21 cellular contexts compared by ENCODE assay signal in genomic region chr18:9924371-9924943, GRCh38. TPM values are rescaled to one million over a fixed set of nuclear protein-coding genes. Genes with fewer than 3 reads are reported as not detected.
DNase-seq lines count a peak whose midpoint lies in the region; FAIRE-seq and TF ChIP-seq lines count a peak whose summit lies in the region.
"Had no signal": no experiment of that assay in that cellular context is flagged by ENCODE, and none has a peak within 500 bp of the region (broad histone marks: within the 10 kb centered on the region; RNA-seq: fewer than 3 reads in every experiment).

No MANE protein-coding gene starts in this region.

- H3K4me2 ChIP-seq in mammary epithelial cell (ENCODE audit: insufficient read depth, low read depth, low read length) = peak overlapping the region; percentile 4
- peak overlapping the region; percentile 37 for H3K4me2 ChIP-seq in SU-DHL-6 (ENCODE audit: low read depth, low read length, poor library complexity, severe bottlenecking)
- peak overlapping the region; percentile 33 for H3K4me2 ChIP-seq in keratinocyte (ENCODE audit: control insufficient read depth, extremely low read depth, insufficient read depth, low read depth, low read length)

- in situ Hi-C loops in mammary epithelial cell (cut with MboI; ENCODE audit: low sequenced_read_pairs in 2 of 2) = loop anchor here (25.0 kb wide), 1 partner anchor 337 kb away; no protein-coding TSS in a partner anchor

- CTCF ChIA-PET in mammary epithelial cell (lab: Charles Lee; ENCODE audit: low non-redundant PET) = no interaction called here

- H4K20me1 ChIP-seq in mammary epithelial cell (ENCODE audit: insufficient read depth, low read length) (peaks cover 52% of the 10 kb centered on the region), SU-DHL-6 (ENCODE audit: low read depth, low read length) (peaks cover 94% of the 10 kb centered on the region), keratinocyte (ENCODE audit: control insufficient read depth, extremely low read depth, insufficient read depth, low read length) (peaks cover 28% of the 10 kb centered on the region)

- no peak for TF ChIP-seq CTCF in mammary epithelial cell (conservative IDR thresholded peaks at IDR 0.05 in 1 of 2, IDR thresholded peaks at IDR 0.05 in 1 of 2; ENCODE audit: extremely low read depth in 1 of 2, insufficient read depth in 1 of 2, low read depth in 1 of 2, low read length in 2 of 2)
- TF ChIP-seq CTCF in breast epithelium (IDR thresholded peaks at IDR 0.05) = no peak
- TF ChIP-seq CTCF in SU-DHL-6 (IDR thresholded peaks at IDR 0.05; ENCODE audit: insufficient read depth, low read length, poor library complexity, severe bottlenecking) = no peak
- no peak for TF ChIP-seq CTCF in keratinocyte (optimal IDR thresholded peaks at IDR 0.05 in 1 of 3, IDR thresholded peaks at IDR 0.05 in 1 of 3, conservative IDR thresholded peaks at IDR 0.05 in 1 of 3; ENCODE audit: extremely low read depth in 1 of 3, insufficient read depth in 2 of 3, low read length in 3 of 3)
- no peak for TF ChIP-seq CTCF in tibial artery (IDR thresholded peaks at IDR 0.05)

- peaks cover 4% of the 10 kb centered on the region for H3K9me1 ChIP-seq in keratinocyte (ENCODE audit: control insufficient read depth, extremely low read depth, insufficient read depth, low read length)

- H3K9me3 ChIP-seq in mammary epithelial cell (replicated peaks; ENCODE audit: insufficient read depth, low read length) (no peaks in the 10 kb centered on the region), breast epithelium (no peaks in the 10 kb centered on the region), SU-DHL-6 (ENCODE audit: insufficient read depth, low read length) (no peaks in the 10 kb centered on the region), keratinocyte (ENCODE audit: control insufficient read depth, low read depth, low read length) (no peaks in the 10 kb centered on the region), tibial artery (no peaks in the 10 kb centered on the region)
- H3K9me3 ChIP-seq: heart right ventricle had no signal

- H3K27me3 ChIP-seq in mammary epithelial cell (ENCODE audit: insufficient read depth, low read length) = no peaks in the 10 kb centered on the region
- no peaks in the 10 kb centered on the region for H3K27me3 ChIP-seq in breast epithelium
- no peaks in the 10 kb centered on the region for H3K27me3 ChIP-seq in SU-DHL-6 (ENCODE audit: low read length)
- H3K27me3 ChIP-seq in keratinocyte (ENCODE audit: control insufficient read depth, extremely low read depth, insufficient read depth, low read length) = no peaks in the 10 kb centered on the region
- no peaks in the 10 kb centered on the region for H3K27me3 ChIP-seq in tibial artery
- H3K27me3 ChIP-seq: heart right ventricle had no signal

- no peaks in the 10 kb centered on the region for H3K36me3 ChIP-seq in mammary epithelial cell (ENCODE audit: insufficient read depth, low read length)
- H3K36me3 ChIP-seq in breast epithelium = no peaks in the 10 kb centered on the region
- no peaks in the 10 kb centered on the region for H3K36me3 ChIP-seq in SU-DHL-6 (ENCODE audit: low read length)
- H3K36me3 ChIP-seq in keratinocyte (ENCODE audit: control insufficient read depth in 2 of 2, extremely low read depth in 1 of 2, insufficient read depth in 2 of 2, low read length in 2 of 2) = no peaks in the 10 kb centered on the region
- H3K36me3 ChIP-seq in tibial artery = no peaks in the 10 kb centered on the region
- H3K36me3 ChIP-seq: heart right ventricle had no signal

- H3K79me2 ChIP-seq in mammary epithelial cell (ENCODE audit: insufficient read depth, low read length) (peaks cover 100% of the 10 kb centered on the region), SU-DHL-6 (ENCODE audit: insufficient read depth, low read length) (peaks cover 100% of the 10 kb centered on the region), keratinocyte (ENCODE audit: control insufficient read depth, insufficient read depth, low read length) (peaks cover 98% of the 10 kb centered on the region)

- no peak overlapping the region for H3K9ac ChIP-seq in mammary epithelial cell (ENCODE audit: insufficient read depth, low read length)
- H3K9ac ChIP-seq in SU-DHL-6 (ENCODE audit: low read length) = no peak overlapping the region
- H3K9ac ChIP-seq in keratinocyte (ENCODE audit: control insufficient read depth, extremely low read depth, insufficient read depth, low read length) = no peak overlapping the region

- no peak overlapping the region for H3K4me3 ChIP-seq in mammary epithelial cell (replicated peaks in 1 of 3; ENCODE audit: insufficient read depth in 1 of 3, low read depth in 2 of 3, low read length in 3 of 3)
- no peak overlapping the region for H3K4me3 ChIP-seq in breast epithelium
- no peak overlapping the region for H3K4me3 ChIP-seq in SU-DHL-6 (ENCODE audit: insufficient read depth, low read length, poor library complexity, severe bottlenecking)
- no peak overlapping the region for H3K4me3 ChIP-seq in keratinocyte (ENCODE audit: control insufficient read depth in 2 of 3, extremely low read depth in 1 of 3, insufficient read depth in 2 of 3, low read depth in 1 of 3, low read length in 3 of 3)
- H3K4me3 ChIP-seq in tibial artery = no peak overlapping the region
- H3K4me3 ChIP-seq: heart right ventricle had no signal

- dilution Hi-C loops in mammary epithelial cell (cut with HindIII; ENCODE audit: low sequenced_read_pairs) (no loop called here), keratinocyte (cut with MboI; ENCODE audit: extremely low pct_ligation_motif_present, low sequenced_read_pairs) (no loop called here)

- H2AFZ ChIP-seq in mammary epithelial cell (ENCODE audit: low read depth, low read length) (no peak overlapping the region), SU-DHL-6 (ENCODE audit: low read depth, low read length, severe bottlenecking) (no peak overlapping the region), keratinocyte (ENCODE audit: control insufficient read depth, low read length) (no peak overlapping the region)

- H3K27ac ChIP-seq in mammary epithelial cell (ENCODE audit: insufficient read depth, low read depth, low read length) (peak overlapping the region; percentile 22), breast epithelium (peak overlapping the region in 1 of 2 donors; percentile 24), SU-DHL-6 (ENCODE audit: low read depth, low read length) (no peak overlapping the region), keratinocyte (ENCODE audit: control insufficient read depth, insufficient read depth, low read length) (peak overlapping the region; percentile 5), tibial artery (peak overlapping the region; percentile 52 to 64)

- H3K9me2 ChIP-seq in SU-DHL-6 (replicated peaks; ENCODE audit: insufficient read depth, low read length) = no peaks in the 10 kb centered on the region

- TF ChIP-seq POLR2A in breast epithelium (IDR thresholded peaks at IDR 0.05) = no peak

- no peak for DNase-seq in mammary epithelial cell
- no peak for DNase-seq in breast epithelium (ENCODE audit: low spot score in 2 of 2)
- DNase-seq in keratinocyte (ENCODE audit: low read depth, low spot score) = no peak
- DNase-seq in tibial artery = no peak
- no peak for DNase-seq in anterior cingulate cortex (lab: John Stamatoyannopoulos, UW)
- no peak for DNase-seq in NCI-H345 treated with DMSO at 0.1 percent for 48 hours (lab: John Stamatoyannopoulos, UW; ENCODE audit: unreplicated experiment)
- no peak for DNase-seq in NCI-H187 (lab: John Stamatoyannopoulos, UW)
- DNase-seq: activated CD4-positive, alpha-beta T cell treated with anti-CD3 and anti-CD28 coated beads, Interleukin-2, amount 50 U/mL, for 4 hours; central memory CD4-positive, alpha-beta T cell; COR-L47; effector memory CD8-positive, alpha-beta T cell; heart right ventricle; islet precursor cell; MV-4-11; NCI-H1930; trophoblast cell had no signal

- no peak for FAIRE-seq in keratinocyte (lab: Jason Lieb, UNC)
- FAIRE-seq: GM19239 had no signal

- H3K4me1 ChIP-seq in mammary epithelial cell (ENCODE audit: insufficient read depth, low read length) (peaks cover 39% of the 10 kb centered on the region), breast epithelium (peaks cover 3 to 4% of the 10 kb centered on the region in 2 donors), keratinocyte (ENCODE audit: control insufficient read depth, extremely low read depth, insufficient read depth, low read length) (peaks cover 45% of the 10 kb centered on the region), tibial artery (peaks cover 0 to 98% (median 44%) of the 10 kb centered on the region in 4 donors)

- intact Hi-C loops in mammary epithelial cell (cut with micrococcal nuclease) = no loop called here
- intact Hi-C loops in breast epithelium (cut with DNase I; ENCODE audit: low total_unique reads) = no loop called here
- intact Hi-C loops in tibial artery (cut with DNase I; ENCODE audit: low total_unique reads) = no loop called here

- H3F3A ChIP-seq in SU-DHL-6 (ENCODE audit: insufficient read depth) = 0 out of 2 replicates have a peak, but pooled peaks cover 4% of the 10 kb centered on the region

- no TSS peak for BruUV-seq in mammary epithelial cell (replicated peaks; lab: Mats Ljungman, UMichigan)

- 50% methylated on average over 4 of the region's 4 CpGs for WGBS in mammary epithelial cell (ENCODE audit: low coverage, missing lambda C conversion rate)

RNA-seq across cellular contexts. Expression of gene VAPA, which starts 10.6 kb away (rescaled TPM):
- total RNA-seq in mammary epithelial cell (100 to 1,000 TPM; 199 to 223 TPM), breast epithelium (100 to 1,000 TPM; 235 to 263 (median 260) TPM)
- polyA plus RNA-seq in mammary epithelial cell (225 TPM), keratinocyte (174 to 350 TPM (median 267 TPM) in 3 replicates)
- polyA minus RNA-seq in mammary epithelial cell (311 TPM), keratinocyte (18.6 to 194 TPM (median 79.0 TPM) in 3 replicates)
- polyA plus RNA-seq in keratinocyte (2011; ENCODE audit: low read depth) = 170 TPM
- polyA plus RNA-seq in keratinocyte (2011; cell fraction: cytosol; rRNA removed) = 244 and 459 TPM in 2 replicates
- polyA plus RNA-seq in keratinocyte (2011; cell fraction: nucleus; rRNA removed) = 146 and 198 TPM in 2 replicates
- polyA plus RNA-seq in keratinocyte (2012; ENCODE audit: low replicate concordance) = 143 and 223 TPM in 2 replicates
- polyA minus RNA-seq in keratinocyte (2011; cell fraction: cytosol; rRNA and poly(A)+ RNA removed) = 163 TPM
- polyA minus RNA-seq in keratinocyte (2011; cell fraction: nucleus; rRNA and poly(A)+ RNA removed) = 37.4 and 91.5 TPM in 2 replicates

RNA-seq across cellular contexts. Expression of gene TXNDC2, which starts 38.7 kb away (rescaled TPM):
- not detected for total RNA-seq in mammary epithelial cell
- polyA plus RNA-seq in mammary epithelial cell = 0.09 TPM
- 0.67 TPM for polyA minus RNA-seq in mammary epithelial cell
- under 1 TPM in 1 of 3 donors, not detected in 2; 0.16 TPM for total RNA-seq in breast epithelium
- polyA plus RNA-seq in keratinocyte = 0.03 TPM in 1 of 3 replicates, not detected in the others
- not detected for polyA plus RNA-seq in keratinocyte (2011; ENCODE audit: low read depth)
- polyA plus RNA-seq in keratinocyte (2011; cell fraction: cytosol; rRNA removed) = not detected in 2 replicates
- not detected in 2 replicates for polyA plus RNA-seq in keratinocyte (2011; cell fraction: nucleus; rRNA removed)
- 0.06 TPM in 1 of 2 replicates, not detected in the other for polyA plus RNA-seq in keratinocyte (2012; ENCODE audit: low replicate concordance)
- 0.16 TPM in 1 of 3 replicates, not detected in the others for polyA minus RNA-seq in keratinocyte
- not detected for polyA minus RNA-seq in keratinocyte (2011; cell fraction: cytosol; rRNA and poly(A)+ RNA removed)
- not detected in 2 replicates for polyA minus RNA-seq in keratinocyte (2011; cell fraction: nucleus; rRNA and poly(A)+ RNA removed)
- total RNA-seq: fibroblast of lung; renal cortical epithelial cell; T-helper 1 cell treated with Interleukin-12 subunit alpha and Interleukin-12 subunit beta and Interleukin-4 antibody, amounts not matched to agents 30 ng/mL and 1 ng/mL, for 36 hours had no signal
